ENCODE assay signal across 35 cellular contexts in genomic region chr6:30116724-30117123, GRCh38. TPM values are rescaled to one million over a fixed set of nuclear protein-coding genes. Genes with fewer than 3 reads are reported as not detected.
DNase-seq lines count a peak whose midpoint lies in the region; ATAC-seq and TF ChIP-seq lines count a peak whose summit lies in the region.
"Had no signal": no experiment of that assay in that cellular context is flagged by ENCODE, and none has a peak within 500 bp of the region (broad histone marks: within the 10 kb centered on the region; RNA-seq: fewer than 3 reads in every experiment).

No MANE protein-coding gene starts in this region.

- no peaks in the 10 kb centered on the region for H3K4me1 Mint-ChIP-seq in MCF 10A (ENCODE audit: insufficient read depth, unreplicated experiment)
- H3K4me1 Mint-ChIP-seq: activated B cell treated with CpG ODN at 0.5 μM for 24 hours; activated naive CD4-positive, alpha-beta T cell treated with anti-CD3 and anti-CD28 coated beads, Interleukin-2, amount 50 U/mL, for 24 hours; H9 had no signal

- no peak overlapping the region for H3K27ac Mint-ChIP-seq in MCF 10A (ENCODE audit: low read depth, unreplicated experiment)
- H3K27ac Mint-ChIP-seq: activated B cell treated with CpG ODN at 0.5 μM for 24 hours; activated naive CD4-positive, alpha-beta T cell treated with anti-CD3 and anti-CD28 coated beads, Interleukin-2, amount 50 U/mL, for 24 hours; H9 had no signal

- DNase-seq in mammary epithelial cell (no peak), MCF 10A (ENCODE audit: unreplicated experiment) (no peak), PC-9 (no peak), foreskin keratinocyte (no peak), NCI-H1092 (lab: John Stamatoyannopoulos, UW) (no peak), omental fat pad (ENCODE audit: low spot score) (no peak)
- DNase-seq in activated CD4-positive, alpha-beta T cell treated with anti-CD3 and anti-CD28 coated beads for 4 hours, result no peak
- DNase-seq in activated effector memory CD4-positive, alpha-beta T cell treated with Interleukin-2 at 50 U/mL for 16 hours, result no peak
- DNase-seq: activated B cell treated with CpG ODN at 0.5 μM for 24 hours; activated CD4-positive, alpha-beta T cell treated with anti-CD3 and anti-CD28 coated beads, Interleukin-2, amount 50 U/mL, for 48 hours; activated CD8-positive, alpha-beta memory T cell treated with anti-CD3 and anti-CD28 coated beads, Interleukin-2, amount 50 U/mL, for 48 hours; anterior cingulate cortex; BE2C; COR-L47; cortex of kidney; DMS53; esophagus squamous epithelium; gastrocnemius medialis; H9; Karpas-422; left cardiac atrium; mesenchymal stem cell; NCI-H1105 treated with DMSO at 0.1 percent for 48 hours; NCI-H2029; NCI-H524 treated with DMSO at 0.1 percent for 48 hours; NK-92 treated with Interleukin-12 subunit alpha and Interleukin-12 subunit beta, amount 100 ng/mL, for 24 hours; SHP77 treated with DMSO at 0.1 percent for 48 hours; stimulated activated naive CD4-positive, alpha-beta T cell had no signal

- H3K9ac ChIP-seq in mammary epithelial cell (ENCODE audit: insufficient read depth, low read length), result no peak overlapping the region

- ATAC-seq in foreskin keratinocyte (no peak), omental fat pad (ENCODE audit: low FRiP score) (no peak)
- ATAC-seq: gastrocnemius medialis, left cardiac atrium had no signal

- POLR2A ChIA-PET in MCF 10A (lab: Yijun Ruan, JAX), result interaction anchor here (1.0 kb wide), 1 partner anchor 14 kb away, joined by 3 read pairs; no protein-coding TSS in a partner anchor
- POLR2A ChIA-PET in PC-9 (lab: Charles Lee; ENCODE audit: unreplicated experiment), result no interaction called here

- H4K20me1 ChIP-seq in mammary epithelial cell (ENCODE audit: insufficient read depth, low read length) (no peaks in the 10 kb centered on the region), PC-9 (ENCODE audit: insufficient read depth) (no peaks in the 10 kb centered on the region)

- H3K4me2 ChIP-seq in mammary epithelial cell (ENCODE audit: insufficient read depth, low read depth, low read length), result peak overlapping the region; percentile 47
- H3K4me2 ChIP-seq in PC-9, result no peak overlapping the region
- H3K4me2 ChIP-seq: hepatocyte had no signal

- intact Hi-C loops in mammary epithelial cell (cut with micrococcal nuclease) (no loop called here), MCF 10A (cut with micrococcal nuclease) (no loop called here), PC-9 (cut with micrococcal nuclease; ENCODE audit: unreplicated experiment) (no loop called here)

- H2AFZ ChIP-seq in mammary epithelial cell (ENCODE audit: low read depth, low read length) (no peak overlapping the region), PC-9 (no peak overlapping the region)
- H2AFZ ChIP-seq: hepatocyte had no signal

- no peaks in the 10 kb centered on the region for H3K79me2 ChIP-seq in mammary epithelial cell (ENCODE audit: insufficient read depth, low read length)
- peaks cover 9% of the 10 kb centered on the region for H3K79me2 ChIP-seq in PC-9 (ENCODE audit: low read depth)
- H3K79me2 ChIP-seq: hepatocyte had no signal

- no peaks in the 10 kb centered on the region for H3K9me3 Mint-ChIP-seq in MCF 10A (ENCODE audit: unreplicated experiment)
- H3K9me3 Mint-ChIP-seq: activated B cell treated with CpG ODN at 0.5 μM for 24 hours; activated naive CD4-positive, alpha-beta T cell treated with anti-CD3 and anti-CD28 coated beads, Interleukin-2, amount 50 U/mL, for 24 hours; H9 had no signal

- in situ Hi-C loops in mammary epithelial cell (cut with MboI; ENCODE audit: low sequenced_read_pairs in 2 of 2), result no loop called here

- no peak overlapping the region for H3K4me3 ChIP-seq in mammary epithelial cell (replicated peaks in 1 of 3; ENCODE audit: insufficient read depth in 1 of 3, low read depth in 2 of 3, low read length in 3 of 3)
- no peak overlapping the region for H3K4me3 ChIP-seq in PC-9
- H3K4me3 ChIP-seq: esophagus squamous epithelium, gastrocnemius medialis, hepatocyte, suprapubic skin had no signal

- no peaks in the 10 kb centered on the region for H3K9me3 ChIP-seq in mammary epithelial cell (replicated peaks; ENCODE audit: insufficient read depth, low read length)
- H3K9me3 ChIP-seq in PC-9 (ENCODE audit: insufficient read depth, low read depth), result no peaks in the 10 kb centered on the region
- H3K9me3 ChIP-seq: BE2C, esophagus squamous epithelium, gastrocnemius medialis, suprapubic skin had no signal

- dilution Hi-C loops in mammary epithelial cell (cut with HindIII; ENCODE audit: low sequenced_read_pairs), result no loop called here

- no peaks in the 10 kb centered on the region for H3K36me3 Mint-ChIP-seq in MCF 10A (ENCODE audit: insufficient read depth, unreplicated experiment)
- H3K36me3 Mint-ChIP-seq: activated naive CD4-positive, alpha-beta T cell treated with anti-CD3 and anti-CD28 coated beads, Interleukin-2, amount 50 U/mL, for 24 hours had no signal

- H3K4me1 ChIP-seq in mammary epithelial cell (ENCODE audit: insufficient read depth, low read length) (no peaks in the 10 kb centered on the region), PC-9 (replicated peaks; ENCODE audit: insufficient read depth) (peaks cover 55% of the 10 kb centered on the region), foreskin keratinocyte (no peaks in the 10 kb centered on the region)
- H3K4me1 ChIP-seq: BE2C, esophagus squamous epithelium, gastrocnemius medialis, suprapubic skin had no signal

- H3K9me2 ChIP-seq in PC-9 (ENCODE audit: insufficient read depth), result no peaks in the 10 kb centered on the region

- TF ChIP-seq CTCF in mammary epithelial cell (conservative IDR thresholded peaks at IDR 0.05 in 1 of 2, IDR thresholded peaks at IDR 0.05 in 1 of 2; ENCODE audit: extremely low read depth in 1 of 2, insufficient read depth in 1 of 2, low read depth in 1 of 2, low read length in 2 of 2), result peak in 1 of 2 donors; percentile 25
- TF ChIP-seq CTCF in MCF 10A (IDR thresholded peaks at IDR 0.05; ENCODE audit: unreplicated experiment), result no peak
- peak; percentile 34; the same call in 1 of the 2 replicates for TF ChIP-seq CTCF in PC-9 (conservative IDR thresholded peaks at IDR 0.05)
- peak; percentile 25 for TF ChIP-seq CTCF in foreskin keratinocyte (conservative IDR thresholded peaks at IDR 0.05)
- no peak for TF ChIP-seq CTCF in omental fat pad (IDR thresholded peaks at IDR 0.05)

- 76% methylated on average over 6 of the region's 6 CpGs for WGBS in mammary epithelial cell (ENCODE audit: low coverage, missing lambda C conversion rate)

- no peaks in the 10 kb centered on the region for H3K36me3 ChIP-seq in mammary epithelial cell (ENCODE audit: insufficient read depth, low read length)
- H3K36me3 ChIP-seq in PC-9 (ENCODE audit: low read depth), result no peaks in the 10 kb centered on the region
- H3K36me3 ChIP-seq: BE2C, esophagus squamous epithelium, gastrocnemius medialis, suprapubic skin had no signal

- H3K4me3 Mint-ChIP-seq in MCF 10A (ENCODE audit: unreplicated experiment), result no peak overlapping the region
- H3K4me3 Mint-ChIP-seq: activated B cell treated with CpG ODN at 0.5 μM for 24 hours; activated naive CD4-positive, alpha-beta T cell treated with anti-CD3 and anti-CD28 coated beads, Interleukin-2, amount 50 U/mL, for 24 hours; H9 had no signal

- BruUV-seq in mammary epithelial cell (replicated peaks; lab: Mats Ljungman, UMichigan) (no TSS peak), MCF 10A (replicated peaks; lab: Mats Ljungman, UMichigan) (no TSS peak), PC-9 (replicated peaks; lab: Mats Ljungman, UMichigan) (no TSS peak)

- H3F3A ChIP-seq in PC-9 (ENCODE audit: insufficient read depth, low read depth), result peaks cover 43% of the 10 kb centered on the region

- peaks cover 25% of the 10 kb centered on the region for H3K27me3 Mint-ChIP-seq in MCF 10A (ENCODE audit: insufficient read depth, unreplicated experiment)

- no peak overlapping the region for H3K27ac ChIP-seq in mammary epithelial cell (ENCODE audit: insufficient read depth, low read depth, low read length)
- H3K27ac ChIP-seq in PC-9, result no peak overlapping the region
- no peak overlapping the region for H3K27ac ChIP-seq in foreskin keratinocyte
- H3K27ac ChIP-seq: esophagus squamous epithelium, gastrocnemius medialis, hepatocyte, suprapubic skin had no signal

- CTCF ChIA-PET in mammary epithelial cell (lab: Charles Lee; ENCODE audit: low non-redundant PET) (no interaction called here), MCF 10A (lab: Yijun Ruan, JAX) (interaction anchor here (0.6 to 3.2 kb wide), 5 partner anchors 9 to 351 kb away, joined by 3 to 22 read pairs (median 3); no protein-coding TSS in a partner anchor), PC-9 (lab: Charles Lee) (no interaction called here)

- H3K27me3 ChIP-seq in mammary epithelial cell (ENCODE audit: insufficient read depth, low read length) (no peaks in the 10 kb centered on the region), PC-9 (ENCODE audit: insufficient read depth, low read depth) (no peaks in the 10 kb centered on the region), foreskin keratinocyte (peaks cover 48% of the 10 kb centered on the region)

RNA-seq across cellular contexts. Expression of gene TRIM31, which starts 3.8 kb away (rescaled TPM):
- total RNA-seq in mammary epithelial cell (not detected), MCF 10A (2022) (not detected in 2 replicates), PC-9 (2021) (not detected in 2 replicates), foreskin keratinocyte (0.04 TPM in 1 of 2 replicates, not detected in the other), omental fat pad (not detected)
- polyA plus RNA-seq in mammary epithelial cell (0.07 TPM), foreskin keratinocyte (0.12 TPM in 2 replicates)
- polyA minus RNA-seq in mammary epithelial cell, result not detected
- total RNA-seq: A172, activated B cell treated with CpG ODN at 0.5 μM for 24 hours, G401, H9, left cardiac atrium, pulmonary artery endothelial cell had no signal

RNA-seq across cellular contexts. Expression of gene TRIM40, which starts 19.2 kb away (rescaled TPM):
- not detected for total RNA-seq in mammary epithelial cell
- polyA plus RNA-seq in mammary epithelial cell, result not detected
- not detected for polyA minus RNA-seq in mammary epithelial cell
- not detected in 2 replicates for total RNA-seq in MCF 10A (2022)
- total RNA-seq in PC-9 (2021), result not detected in 2 replicates
- not detected in 2 replicates for total RNA-seq in foreskin keratinocyte
- not detected in 2 replicates for polyA plus RNA-seq in foreskin keratinocyte
- not detected for total RNA-seq in omental fat pad
- total RNA-seq: A172, activated B cell treated with CpG ODN at 0.5 μM for 24 hours, esophagus squamous epithelium, G401, gastrocnemius medialis, H9, left cardiac atrium, pulmonary artery endothelial cell, suprapubic skin, ureter had no signal

RNA-seq across cellular contexts. Expression of gene RNF39, which starts 41.2 kb away (rescaled TPM):
- total RNA-seq in mammary epithelial cell (1 to 10 TPM; 2.5 to 5.4 TPM), MCF 10A (2022) (2.3 and 3.6 TPM in 2 replicates), PC-9 (2021) (7.3 and 7.5 TPM in 2 replicates), foreskin keratinocyte (3.2 and 3.6 TPM in 2 replicates), omental fat pad (1 to 10 TPM in 1 of 4 donors, under 1 TPM in 3; 0.36 to 1.7 (median 0.71) TPM)
- polyA plus RNA-seq in mammary epithelial cell (3.3 TPM), foreskin keratinocyte (4.6 and 5.3 TPM in 2 replicates)
- polyA minus RNA-seq in mammary epithelial cell, result not detected
- total RNA-seq: A172, activated B cell treated with CpG ODN at 0.5 μM for 24 hours, G401, gastrocnemius medialis, left cardiac atrium, pulmonary artery endothelial cell had no signal

RNA-seq across cellular contexts. Expression of gene TRIM10, which starts 44.3 kb away (rescaled TPM):
- not detected for total RNA-seq in mammary epithelial cell
- polyA plus RNA-seq in mammary epithelial cell, result not detected
- polyA minus RNA-seq in mammary epithelial cell, result not detected
- total RNA-seq in MCF 10A (2022), result not detected in 2 replicates
- total RNA-seq in PC-9 (2021), result not detected in 2 replicates
- not detected in 2 replicates for total RNA-seq in foreskin keratinocyte
- not detected in 2 replicates for polyA plus RNA-seq in foreskin keratinocyte
- total RNA-seq in omental fat pad, result under 1 TPM in 1 of 4 donors, not detected in 3; 0.09 TPM
- total RNA-seq: A172, activated B cell treated with CpG ODN at 0.5 μM for 24 hours, esophagus squamous epithelium, G401, gastrocnemius medialis, left cardiac atrium, pulmonary artery endothelial cell, ureter had no signal

RNA-seq across cellular contexts. Expression of gene TRIM15, which starts 46.6 kb away (rescaled TPM):
- total RNA-seq in mammary epithelial cell, result not detected
- 0.02 TPM for polyA plus RNA-seq in mammary epithelial cell
- not detected for polyA minus RNA-seq in mammary epithelial cell
- 0.79 TPM in 1 of 2 replicates, not detected in the other for total RNA-seq in MCF 10A (2022)
- total RNA-seq in PC-9 (2021), result not detected in 2 replicates
- not detected in 2 replicates for total RNA-seq in foreskin keratinocyte
- not detected in 2 replicates for polyA plus RNA-seq in foreskin keratinocyte
- total RNA-seq in omental fat pad, result not detected
- total RNA-seq: A172, activated B cell treated with CpG ODN at 0.5 μM for 24 hours, esophagus squamous epithelium, G401, left cardiac atrium, pulmonary artery endothelial cell, ureter had no signal

Comparison
In these comparisons a context has a peak if more than half of its experiments do, and no peak if none do; other contexts are left out.
1. CTCF ChIP-seq: peak in PC-9 (single experiment) and foreskin keratinocyte (single experiment); none in MCF 10A (single experiment) and omental fat pad (0 of 3).